ENCODE assay signal across 13 cellular contexts in the genomic region with DNA sequence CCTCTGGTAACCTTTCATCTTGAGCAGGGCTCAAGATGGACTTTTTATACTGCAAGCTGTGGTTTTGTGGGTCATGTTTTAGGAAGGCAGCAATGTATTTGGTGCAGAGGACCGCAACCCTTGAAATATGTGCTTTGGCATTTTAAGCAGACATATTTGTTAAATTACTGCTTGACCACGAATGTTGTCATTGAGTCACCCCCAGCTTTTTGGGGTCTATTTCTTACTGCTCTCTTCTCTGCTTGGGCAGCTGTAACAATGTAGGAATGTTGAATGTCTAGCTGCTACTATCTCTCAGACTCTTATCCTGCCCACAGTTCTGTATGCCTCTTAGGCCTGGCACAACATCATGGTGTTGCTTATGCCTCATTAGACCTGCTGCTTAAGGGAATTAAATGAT. TPM values are rescaled to one million over a fixed set of nuclear protein-coding genes. Genes with fewer than 3 reads are reported as not detected.
A peak's percentile ranks its signal among the peaks of the same experiment; 100 is the strongest.
DNase-seq lines count a peak whose midpoint lies in the region; ATAC-seq, FAIRE-seq and TF ChIP-seq lines count a peak whose summit lies in the region.
"Had no signal": no experiment of that assay in that cellular context is flagged by ENCODE, and none has a peak within 500 bp of the region (broad histone marks: within the 10 kb centered on the region; RNA-seq: fewer than 3 reads in every experiment).

No MANE protein-coding gene starts in this region.

- TF ChIP-seq CTCF in AG04450 (IDR thresholded peaks at IDR 0.05; ENCODE audit: low read depth, low read length): no peak

- H3K4me3 ChIP-seq in AG04450 (ENCODE audit: low read depth, low read length) (peak overlapping the region; percentile 18), Karpas-422 (ENCODE audit: low read length) (no peak overlapping the region)
- H3K4me3 ChIP-seq: esophagus squamous epithelium, sigmoid colon had no signal

- no peak overlapping the region for H3K9ac ChIP-seq in Karpas-422 (ENCODE audit: low read length)

- no peaks in the 10 kb centered on the region for H3K27me3 ChIP-seq in AG04450 (ENCODE audit: control insufficient read depth, insufficient read depth, low read length)
- no peaks in the 10 kb centered on the region for H3K27me3 ChIP-seq in Karpas-422 (ENCODE audit: low read length)
- H3K27me3 ChIP-seq: esophagus squamous epithelium, sigmoid colon had no signal

- CTCF ChIA-PET in AG04450 (lab: Charles Lee): interaction anchor here (0.7 to 8.5 kb wide), 8 partner anchors 29 to 461 kb away, joined by 3 to 141 read pairs (median 10); no protein-coding TSS in a partner anchor

- H2AFZ ChIP-seq in Karpas-422 (ENCODE audit: low read length): no peak overlapping the region

- no peak for ATAC-seq in T-helper 17 cell
- no peak for ATAC-seq in HG02840 (IDR thresholded peaks at IDR 0.05; ENCODE audit: low FRiP score, unreplicated experiment)
- ATAC-seq: Panc1 had no signal

- TF ChIP-seq POLR2A in GM12891 (IDR thresholded peaks at IDR 0.05; ENCODE audit: low read depth, low read length): no peak

- H3K4me3 Mint-ChIP-seq in T-helper 17 cell (no peak overlapping the region), immature natural killer cell (no peak overlapping the region)

- H3K4me1 Mint-ChIP-seq in T-helper 17 cell (peaks cover 58% of the 10 kb centered on the region), immature natural killer cell (peaks cover 13 to 30% of the 10 kb centered on the region in 2 donors)

- H3K79me2 ChIP-seq in Karpas-422 (ENCODE audit: low read length): peaks cover 75% of the 10 kb centered on the region

- H3K36me3 Mint-ChIP-seq in T-helper 17 cell (ENCODE audit: low read depth): no peaks in the 10 kb centered on the region
- no peaks in the 10 kb centered on the region for H3K36me3 Mint-ChIP-seq in immature natural killer cell

- H3K27ac Mint-ChIP-seq in T-helper 17 cell (peak overlapping the region; percentile 54), immature natural killer cell (no peak overlapping the region)

- H3K9me2 ChIP-seq in Karpas-422 (replicated peaks; ENCODE audit: insufficient read depth, low read length): no peaks in the 10 kb centered on the region

- H3K9me3 ChIP-seq in AG04450 (ENCODE audit: control insufficient read depth, insufficient read depth, low read length) (no peaks in the 10 kb centered on the region), T-helper 17 cell (ENCODE audit: control insufficient read depth, low read length, poor library complexity, severe bottlenecking) (no peaks in the 10 kb centered on the region), Karpas-422 (ENCODE audit: low read length) (no peaks in the 10 kb centered on the region)
- H3K9me3 ChIP-seq: esophagus squamous epithelium, sigmoid colon had no signal

- no peaks in the 10 kb centered on the region for H3K27me3 Mint-ChIP-seq in T-helper 17 cell
- H3K27me3 Mint-ChIP-seq in immature natural killer cell (ENCODE audit: low read depth in 3 of 3): peaks cover 0 to 2% (median 1%) of the 10 kb centered on the region in 3 donors

- no peaks in the 10 kb centered on the region for H3K36me3 ChIP-seq in Karpas-422 (ENCODE audit: insufficient read depth, low read length)
- H3K36me3 ChIP-seq: esophagus squamous epithelium, sigmoid colon had no signal

- peaks cover 66% of the 10 kb centered on the region for H4K20me1 ChIP-seq in Karpas-422 (ENCODE audit: insufficient read depth, low read depth, low read length)

- H3K27ac ChIP-seq in AG04450 (ENCODE audit: low read depth, low read length) (peak overlapping the region; percentile 66), Karpas-422 (ENCODE audit: low read length) (no peak overlapping the region)
- H3K27ac ChIP-seq: sigmoid colon had no signal

- no peaks in the 10 kb centered on the region for H3K9me3 Mint-ChIP-seq in immature natural killer cell

- FAIRE-seq in GM12891 (lab: Jason Lieb, UNC): peak; percentile 78

- peaks cover 16% of the 10 kb centered on the region for H3K4me1 ChIP-seq in Karpas-422 (ENCODE audit: low read length)

- POLR2A ChIA-PET in AG04450 (lab: Yijun Ruan, JAX): interaction anchor here (0.7 to 1.5 kb wide), 3 partner anchors 153 to 245 kb away, joined by 3 to 5 read pairs (median 3); no protein-coding TSS in a partner anchor

- DNase-seq in AG04450 (ENCODE audit: low read depth, low spot score) (peak; percentile 89), GM12891 (ENCODE audit: insufficient read length, low spot score) (no peak), T-helper 17 cell (no peak), fibroblast of the conjunctiva (ENCODE audit: low read depth) (peak; percentile 60), Karpas-422 (no peak), immature natural killer cell (no peak), SIG-M5 (lab: John Stamatoyannopoulos, UW) (no peak)
- DNase-seq: activated CD4-positive, alpha-beta T cell treated with anti-CD3 and anti-CD28 coated beads, Interleukin-2, amount 50 U/mL, for 1 hour; esophagus squamous epithelium; NCI-H1436; sigmoid colon had no signal

- H3K4me2 ChIP-seq in Karpas-422 (ENCODE audit: low read depth, low read length, poor library complexity, severe bottlenecking): no peak overlapping the region

TF ChIP-seq in GM12891, 5 proteins besides CTCF, POLR2A, EP300 and RAD21:
- TF ChIP-seq POU2F2 (IDR thresholded peaks at IDR 0.05; ENCODE audit: low read depth, low read length): no peak
- no peak for TF ChIP-seq TAF1 (IDR thresholded peaks at IDR 0.05; ENCODE audit: low read depth, low read length)
- no peak for TF ChIP-seq SPI1 (IDR thresholded peaks at IDR 0.05; ENCODE audit: low read depth, low read length)
- no peak for TF ChIP-seq PAX5 (IDR thresholded peaks at IDR 0.05; ENCODE audit: insufficient read depth, low read length, severe bottlenecking)
- TF ChIP-seq POLR2AphosphoS5 (IDR thresholded peaks at IDR 0.05; ENCODE audit: low read depth, low read length): no peak

RNA-seq across cellular contexts. Expression of a gene that starts 6.0 kb away (rescaled TPM):
- polyA plus RNA-seq in AG04450 (2011; rRNA removed) (169 and 218 TPM in 2 replicates), immature natural killer cell (10 to 100 TPM; 39.8 to 67.3 (median 55.9) TPM)
- 154 and 183 TPM in 2 replicates for polyA minus RNA-seq in AG04450 (2011; rRNA and poly(A)+ RNA removed)
- polyA plus RNA-seq in GM12891 (2012; ENCODE audit: low read depth, missing spikeins): 30.5 TPM
- total RNA-seq in T-helper 17 cell: 10 to 100 TPM; 77.9 to 88.3 TPM
- total RNA-seq in Karpas-422 (2014; rRNA removed; shearing (Covaris generic); ENCODE audit: low replicate concordance): 23.8 and 36.8 TPM in 2 replicates

Comparison
In these comparisons a context has a peak if more than half of its experiments do, and no peak if none do; other contexts are left out.
1. DNase-seq: peak in AG04450 (single experiment) and fibroblast of the conjunctiva (single experiment); none in GM12891 (single experiment), T-helper 17 cell (0 of 3), Karpas-422 (single experiment), immature natural killer cell (0 of 3) and SIG-M5 (single experiment).